In the genomic region with DNA sequence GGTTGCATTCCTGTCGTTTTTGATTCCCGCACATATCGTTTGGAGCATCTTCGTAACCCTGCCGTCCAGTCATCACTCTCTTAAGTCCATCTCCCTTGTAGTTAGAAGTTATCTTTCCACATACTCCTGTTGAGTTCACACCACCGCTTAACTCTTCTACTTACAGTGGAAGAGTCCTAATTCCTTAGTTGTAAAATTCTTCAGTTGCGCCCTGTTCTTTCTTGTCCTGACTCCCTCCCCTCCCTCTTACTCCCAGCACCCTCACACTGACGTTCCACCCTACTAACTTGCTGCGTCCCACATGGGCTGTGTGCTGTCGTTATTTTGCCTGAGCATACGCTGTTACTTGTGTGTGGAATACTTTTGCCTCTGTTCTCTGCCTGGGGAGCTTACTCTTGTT, we compare ENCODE assay signal across 23 cellular contexts. TPM values are rescaled to one million over a fixed set of nuclear protein-coding genes. Genes with fewer than 3 reads are reported as not detected.
DNase-seq lines count a peak whose midpoint lies in the region; ATAC-seq and TF ChIP-seq lines count a peak whose summit lies in the region.
"Had no signal": no experiment of that assay in that cellular context is flagged by ENCODE, and none has a peak within 500 bp of the region (broad histone marks: within the 10 kb centered on the region; RNA-seq: fewer than 3 reads in every experiment).

No MANE protein-coding gene starts in this region.

- no peak for TF ChIP-seq POLR2A in tibial nerve (IDR thresholded peaks at IDR 0.05)

- H3K4me3 ChIP-seq in left ventricle myocardium inferior (no peak overlapping the region), tibial nerve (no peak overlapping the region)
- H3K4me3 ChIP-seq: SJCRH30, testis had no signal

- no peaks in the 10 kb centered on the region for H3K36me3 ChIP-seq in left ventricle myocardium inferior
- no peaks in the 10 kb centered on the region for H3K36me3 ChIP-seq in tibial nerve

- H3K27ac ChIP-seq in left ventricle myocardium inferior (replicated peaks) = peak overlapping the region; percentile 43
- H3K27ac ChIP-seq in tibial nerve = no peak overlapping the region
- H3K27ac ChIP-seq: SJCRH30, testis, VCaP had no signal

- H3K4me3 Mint-ChIP-seq in T-helper 17 cell (peak overlapping the region; percentile 76), endothelial cell (ENCODE audit: unreplicated experiment) (no peak overlapping the region), type B pancreatic cell (peak overlapping the region; percentile 19)
- H3K4me3 Mint-ChIP-seq: memory B cell; naive B cell; stimulated activated memory B cell treated with anti-CD40 and anti-IgM and Interleukin-4, amounts not matched to agents 10 μg/mL and 1 μg/mL and 100 μg/mL, for 72 hours had no signal

- H3K4me1 Mint-ChIP-seq in T-helper 17 cell (peaks cover 50% of the 10 kb centered on the region), endothelial cell (ENCODE audit: unreplicated experiment) (peaks cover 33% of the 10 kb centered on the region), type B pancreatic cell (ENCODE audit: unreplicated experiment) (peaks cover 28% of the 10 kb centered on the region)

- H3K4me1 ChIP-seq in left ventricle myocardium inferior (peaks cover 100% of the 10 kb centered on the region), tibial nerve (peaks cover 0 to 74% (median 20%) of the 10 kb centered on the region in 4 donors)
- H3K4me1 ChIP-seq: SJCRH30 had no signal

- no peaks in the 10 kb centered on the region for H3K27me3 ChIP-seq in left ventricle myocardium inferior (ENCODE audit: low read depth)
- no peaks in the 10 kb centered on the region for H3K27me3 ChIP-seq in tibial nerve
- H3K27me3 ChIP-seq: SJCRH30, testis had no signal

- H3K9me3 Mint-ChIP-seq in endothelial cell (ENCODE audit: unreplicated experiment) (no peaks in the 10 kb centered on the region), type B pancreatic cell (no peaks in the 10 kb centered on the region)
- H3K9me3 Mint-ChIP-seq: memory B cell; naive B cell; stimulated activated memory B cell treated with anti-CD40 and anti-IgM and Interleukin-4, amounts not matched to agents 10 μg/mL and 1 μg/mL and 100 μg/mL, for 72 hours had no signal

- TF ChIP-seq CTCF in left ventricle myocardium inferior (IDR thresholded peaks at IDR 0.05; ENCODE audit: borderline replicate concordance) = no peak
- no peak for TF ChIP-seq CTCF in endothelial cell (IDR thresholded peaks at IDR 0.05; ENCODE audit: unreplicated experiment)
- no peak for TF ChIP-seq CTCF in type B pancreatic cell (conservative IDR thresholded peaks at IDR 0.05)
- no peak for TF ChIP-seq CTCF in tibial nerve (IDR thresholded peaks at IDR 0.05)

- WGBS in tibial nerve, 2 donors = 73 to 76% methylated on average over 11 of the region's 11 CpGs

- H3K36me3 Mint-ChIP-seq in T-helper 17 cell (ENCODE audit: low read depth) (no peaks in the 10 kb centered on the region), endothelial cell (ENCODE audit: low read depth, unreplicated experiment) (peaks cover 6% of the 10 kb centered on the region), type B pancreatic cell (peaks cover 23% of the 10 kb centered on the region)

- H3K27ac Mint-ChIP-seq in T-helper 17 cell (peak overlapping the region; percentile 80), endothelial cell (ENCODE audit: unreplicated experiment) (peak overlapping the region; percentile 65), type B pancreatic cell (peak overlapping the region; percentile 48)
- H3K27ac Mint-ChIP-seq: memory B cell; stimulated activated memory B cell treated with anti-CD40 and anti-IgM and Interleukin-4, amounts not matched to agents 10 μg/mL and 1 μg/mL and 100 μg/mL, for 72 hours had no signal

- ATAC-seq in T-helper 17 cell (no peak), GM18519 (IDR thresholded peaks at IDR 0.05; ENCODE audit: low FRiP score, unreplicated experiment) (no peak)
- ATAC-seq: stimulated activated memory B cell treated with anti-CD40 and anti-IgM and Interleukin-4, amounts not matched to agents 10 μg/mL and 1 μg/mL and 100 μg/mL, for 72 hours had no signal

- H3K9me3 ChIP-seq in left ventricle myocardium inferior (replicated peaks) (no peaks in the 10 kb centered on the region), T-helper 17 cell (ENCODE audit: control insufficient read depth, low read length, poor library complexity, severe bottlenecking) (no peaks in the 10 kb centered on the region), tibial nerve (no peaks in the 10 kb centered on the region)
- H3K9me3 ChIP-seq: SJCRH30, testis had no signal

- TF ChIP-seq EP300 in tibial nerve (IDR thresholded peaks at IDR 0.05) = no peak

- intact Hi-C loops in left ventricle myocardium inferior (cut with micrococcal nuclease) = loop anchor here (10.0 kb wide), 1 partner anchor 46 kb away; no protein-coding TSS in a partner anchor
- intact Hi-C loops in cardiac septum (cut with DNase I) = no loop called here

- no peaks in the 10 kb centered on the region for H3K27me3 Mint-ChIP-seq in T-helper 17 cell
- H3K27me3 Mint-ChIP-seq in endothelial cell (ENCODE audit: unreplicated experiment) = peaks cover 9% of the 10 kb centered on the region
- no peaks in the 10 kb centered on the region for H3K27me3 Mint-ChIP-seq in type B pancreatic cell
- H3K27me3 Mint-ChIP-seq: memory B cell; naive B cell; stimulated activated memory B cell treated with anti-CD40 and anti-IgM and Interleukin-4, amounts not matched to agents 10 μg/mL and 1 μg/mL and 100 μg/mL, for 72 hours had no signal

- DNase-seq in left ventricle myocardium inferior (no peak), cardiac septum (ENCODE audit: low spot score) (no peak), T-helper 17 cell (no peak), endothelial cell (ENCODE audit: low spot score) (no peak), type B pancreatic cell (ENCODE audit: extremely low spot score, unreplicated experiment) (no peak), foreskin melanocyte (no peak), tibial nerve (ENCODE audit: low spot score in 2 of 2) (no peak)
- DNase-seq: activated CD4-positive, alpha-beta T cell treated with anti-CD3 and anti-CD28 coated beads, Interleukin-2, amount 50 U/mL, for 48 hours; DMS79 treated with DMSO at 0.1 percent for 48 hours; erythroblast; hypothalamus; kidney; naive B cell; NCI-H1930; NCI-H226; OCI-M1; SJCRH30; stimulated activated CD4-positive, alpha-beta T cell treated with anti-CD3 and anti-CD28 coated beads, Interleukin-1b, Interleukin-23, amount 100 ng/mL, for 48 hours; testis had no signal

RNA-seq across cellular contexts. Expression of gene DNAJB6, which starts 11.7 kb away (rescaled TPM):
- total RNA-seq in left ventricle myocardium inferior = 211 TPM
- total RNA-seq in cardiac septum = 171 TPM
- 100 to 1,000 TPM; 266 to 278 TPM for total RNA-seq in T-helper 17 cell
- 155 TPM for total RNA-seq in endothelial cell (ENCODE audit: unreplicated experiment)
- 97.2 and 107 TPM in 2 replicates for total RNA-seq in type B pancreatic cell (ENCODE audit: low replicate concordance)
- total RNA-seq in tibial nerve = 100 to 1,000 TPM in 2 of 4 donors, 10 to 100 TPM in 2; 85.5 to 106 (median 96.9) TPM
